38 cellular contexts compared by ENCODE assay signal in the genomic region with DNA sequence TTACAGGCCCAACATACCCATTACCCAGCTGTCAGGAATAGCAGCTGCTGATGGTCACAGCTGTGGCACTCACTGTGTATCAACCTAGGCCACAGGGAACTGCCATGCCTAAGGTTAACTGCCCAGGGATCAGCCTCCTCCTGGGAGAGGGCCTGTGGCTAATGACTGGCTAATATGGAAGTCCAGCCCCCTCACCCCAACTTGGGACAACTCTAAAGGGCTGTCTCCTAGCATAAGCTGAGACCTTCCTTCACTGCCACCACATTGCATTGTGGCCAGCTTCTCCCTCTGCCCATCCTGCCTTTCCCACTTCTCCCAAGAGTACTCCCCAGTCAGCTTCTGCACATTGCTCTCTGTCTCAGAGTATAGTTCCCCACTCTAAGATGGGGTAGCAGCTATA.
"Had no signal": no experiment of that assay in that cellular context is flagged by ENCODE, and none has a peak within 500 bp of the region (broad histone marks: within the 10 kb centered on the region; RNA-seq: fewer than 3 reads in every experiment).

No MANE protein-coding gene starts in this region.

- H3K4me1 Mint-ChIP-seq: activated naive CD4-positive, alpha-beta T cell treated with anti-CD3 and anti-CD28 coated beads, Interleukin-2, amount 10 ng/mL, durations not matched to agents 7 days and 5 days; activated naive CD4-positive, alpha-beta T cell treated with anti-CD3 and anti-CD28 coated beads, Interleukin-2, amount 50 U/mL, for 24 hours; activated naive CD8-positive, alpha-beta T cell treated with anti-CD3 and anti-CD28 coated beads for 36 hours; activated naive CD8-positive, alpha-beta T cell treated with anti-CD3 and anti-CD28 coated beads, Interleukin-2, amount 10 ng/mL, durations not matched to agents 7 days and 5 days; activated naive CD8-positive, alpha-beta T cell treated with anti-CD3 and anti-CD28 coated beads, Interleukin-2, amount 50 U/mL, for 24 hours; activated T-helper 17 cell treated with anti-CD3 and anti-CD28 coated beads, Interleukin-2, amount 50 U/mL, for 72 hours; central memory CD8-positive, alpha-beta T cell had no signal

- H3K4me3 ChIP-seq: adrenal gland, ascending aorta, body of pancreas, breast epithelium, cardiac muscle cell had no signal

- H3K27ac Mint-ChIP-seq: activated naive CD4-positive, alpha-beta T cell treated with anti-CD3 and anti-CD28 coated beads for 36 hours; activated naive CD4-positive, alpha-beta T cell treated with anti-CD3 and anti-CD28 coated beads, Interleukin-2, amount 10 ng/mL, durations not matched to agents 7 days and 5 days; activated naive CD4-positive, alpha-beta T cell treated with anti-CD3 and anti-CD28 coated beads, Interleukin-2, amount 50 U/mL, for 24 hours; activated naive CD4-positive, alpha-beta T cell treated with anti-CD3 and anti-CD28 coated beads, Interleukin-2, amount 50 U/mL, for 72 hours; activated naive CD8-positive, alpha-beta T cell; activated naive CD8-positive, alpha-beta T cell treated with anti-CD3 and anti-CD28 coated beads for 36 hours; activated naive CD8-positive, alpha-beta T cell treated with anti-CD3 and anti-CD28 coated beads, Interleukin-2, amount 10 ng/mL, durations not matched to agents 7 days and 5 days; activated naive CD8-positive, alpha-beta T cell treated with anti-CD3 and anti-CD28 coated beads, Interleukin-2, amount 50 U/mL, for 24 hours; activated T-cell treated with anti-CD3 and anti-CD28 coated beads, Interleukin-2, amount 50 U/mL, for 24 hours; activated T-cell treated with anti-CD3 and anti-CD28 coated beads, Interleukin-2, amount 50 U/mL, for 72 hours; activated T-helper 1 cell treated with anti-CD3 and anti-CD28 coated beads, Interleukin-12 subunit alpha, Interleukin-12 subunit beta, Interleukin-2, Interleukin-4 antibody, amounts not matched to agents 30 ng/mL and 10 ng/mL and 1 ng/mL, durations not matched to agents 14 hours and 24 hours and 36 hours; activated T-helper 17 cell treated with anti-CD3 and anti-CD28 coated beads, Interleukin-2, amount 50 U/mL, for 72 hours; activated T-helper 2 cell treated with anti-CD3 and anti-CD28 coated beads, Interferon-gamma antibody, Interleukin-2, Interleukin-4, amounts not matched to agents 10 μg/mL and 5 μg/mL and 100 μg/mL, durations not matched to agents 14 hours and 24 hours and 36 hours; brain had no signal

- ATAC-seq: activated naive CD4-positive, alpha-beta T cell treated with anti-CD3 and anti-CD28 coated beads, Interleukin-2, amount 50 U/mL, for 72 hours; activated naive CD8-positive, alpha-beta T cell treated with anti-CD3 and anti-CD28 coated beads, Interleukin-2, amount 50 U/mL, for 24 hours; activated T-cell treated with anti-CD3 and anti-CD28 coated beads, Interleukin-2, amount 50 U/mL, for 4 hours; activated T-cell treated with anti-CD3 and anti-CD28 coated beads, Interleukin-2, amount 50 U/mL, for 72 hours; activated T-helper 17 cell treated with anti-CD3 and anti-CD28 coated beads, Interleukin-2, amount 50 U/mL, for 72 hours; body of pancreas had no signal

- H3K27me3 Mint-ChIP-seq: activated naive CD4-positive, alpha-beta T cell treated with anti-CD3 and anti-CD28 coated beads, Interleukin-2, amount 10 ng/mL, durations not matched to agents 7 days and 5 days; brain had no signal

- H3K4me3 Mint-ChIP-seq: activated naive CD4-positive, alpha-beta T cell treated with anti-CD3 and anti-CD28 coated beads for 36 hours; activated naive CD4-positive, alpha-beta T cell treated with anti-CD3 and anti-CD28 coated beads, Interleukin-2, amount 10 ng/mL, durations not matched to agents 7 days and 5 days; activated naive CD4-positive, alpha-beta T cell treated with anti-CD3 and anti-CD28 coated beads, Interleukin-2, amount 50 U/mL, for 24 hours; activated naive CD8-positive, alpha-beta T cell; activated naive CD8-positive, alpha-beta T cell treated with anti-CD3 and anti-CD28 coated beads for 36 hours; activated naive CD8-positive, alpha-beta T cell treated with anti-CD3 and anti-CD28 coated beads, Interleukin-2, amount 10 ng/mL, durations not matched to agents 7 days and 5 days; activated naive CD8-positive, alpha-beta T cell treated with anti-CD3 and anti-CD28 coated beads, Interleukin-2, amount 50 U/mL, for 24 hours; activated T-cell treated with anti-CD3 and anti-CD28 coated beads, Interleukin-2, amount 50 U/mL, for 24 hours; activated T-cell treated with anti-CD3 and anti-CD28 coated beads, Interleukin-2, amount 50 U/mL, for 4 hours; activated T-cell treated with anti-CD3 and anti-CD28 coated beads, Interleukin-2, amount 50 U/mL, for 72 hours; activated T-helper 1 cell treated with anti-CD3 and anti-CD28 coated beads, Interleukin-12 subunit alpha, Interleukin-12 subunit beta, Interleukin-2, Interleukin-4 antibody, amounts not matched to agents 30 ng/mL and 10 ng/mL and 1 ng/mL, durations not matched to agents 14 hours and 24 hours and 36 hours; activated T-helper 17 cell treated with anti-CD3 and anti-CD28 coated beads, Interleukin-2, amount 50 U/mL, for 72 hours; brain; central memory CD8-positive, alpha-beta T cell had no signal

- H3K27me3 ChIP-seq: ascending aorta, body of pancreas, brain microvascular endothelial cell, breast epithelium, cardiac muscle cell had no signal

- H3K9me3 Mint-ChIP-seq: activated naive CD4-positive, alpha-beta T cell treated with anti-CD3 and anti-CD28 coated beads, Interleukin-2, amount 10 ng/mL, durations not matched to agents 7 days and 5 days; activated naive CD4-positive, alpha-beta T cell treated with anti-CD3 and anti-CD28 coated beads, Interleukin-2, amount 50 U/mL, for 24 hours; activated naive CD8-positive, alpha-beta T cell treated with anti-CD3 and anti-CD28 coated beads, Interleukin-2, amount 10 ng/mL, durations not matched to agents 7 days and 5 days; activated T-cell treated with anti-CD3 and anti-CD28 coated beads, Interleukin-2, amount 50 U/mL, for 24 hours; activated T-helper 1 cell treated with anti-CD3 and anti-CD28 coated beads, Interleukin-12 subunit alpha, Interleukin-12 subunit beta, Interleukin-2, Interleukin-4 antibody, amounts not matched to agents 30 ng/mL and 10 ng/mL and 1 ng/mL, durations not matched to agents 14 hours and 24 hours and 36 hours; activated T-helper 2 cell treated with anti-CD3 and anti-CD28 coated beads, Interferon-gamma antibody, Interleukin-2, Interleukin-4, amounts not matched to agents 10 μg/mL and 5 μg/mL and 100 μg/mL, durations not matched to agents 14 hours and 24 hours and 36 hours had no signal

- H3K36me3 ChIP-seq: adrenal gland, ascending aorta, brain microvascular endothelial cell, breast epithelium, cardiac muscle cell had no signal

- H3K36me3 Mint-ChIP-seq: activated naive CD4-positive, alpha-beta T cell treated with anti-CD3 and anti-CD28 coated beads, Interleukin-2, amount 10 ng/mL, durations not matched to agents 7 days and 5 days; activated naive CD4-positive, alpha-beta T cell treated with anti-CD3 and anti-CD28 coated beads, Interleukin-2, amount 50 U/mL, for 24 hours; activated naive CD4-positive, alpha-beta T cell treated with anti-CD3 and anti-CD28 coated beads, Interleukin-2, amount 50 U/mL, for 72 hours; activated naive CD8-positive, alpha-beta T cell; activated naive CD8-positive, alpha-beta T cell treated with anti-CD3 and anti-CD28 coated beads for 36 hours; activated naive CD8-positive, alpha-beta T cell treated with anti-CD3 and anti-CD28 coated beads, Interleukin-2, amount 10 ng/mL, durations not matched to agents 7 days and 5 days; brain had no signal

- DNase-seq: activated effector memory CD4-positive, alpha-beta T cell treated with anti-CD3 and anti-CD28 coated beads, Interleukin-2, amount 50 U/mL, for 16 hours; activated effector memory CD4-positive, alpha-beta T cell treated with Interleukin-2 at 50 U/mL for 16 hours; activated gamma-delta T cell; activated gamma-delta T cell treated with Interleukin-2 at 50 U/mL for 16 hours; activated naive CD4-positive, alpha-beta T cell; activated naive CD4-positive, alpha-beta T cell treated with anti-CD3 and anti-CD28 coated beads for 36 hours; activated naive CD4-positive, alpha-beta T cell treated with anti-CD3 and anti-CD28 coated beads, Interleukin-2, amount 10 ng/mL, durations not matched to agents 7 days and 5 days; activated naive CD4-positive, alpha-beta T cell treated with anti-CD3 and anti-CD28 coated beads, Interleukin-2, amount 50 U/mL, for 16 hours; activated naive CD4-positive, alpha-beta T cell treated with Interleukin-2 at 50 U/mL for 16 hours; activated naive CD8-positive, alpha-beta T cell treated with anti-CD3 and anti-CD28 coated beads for 36 hours; activated naive CD8-positive, alpha-beta T cell treated with anti-CD3 and anti-CD28 coated beads, Interleukin-2, amount 10 ng/mL, durations not matched to agents 7 days and 5 days; activated naive CD8-positive, alpha-beta T cell treated with anti-CD3 and anti-CD28 coated beads, Interleukin-2, amount 50 U/mL, for 24 hours; activated T-cell treated with anti-CD3 and anti-CD28 coated beads for 4 hours; activated T-cell treated with anti-CD3 and anti-CD28 coated beads, Interleukin-2, amount 50 U/mL, for 1 hour; activated T-cell treated with anti-CD3 and anti-CD28 coated beads, Interleukin-2, amount 50 U/mL, for 24 hours; activated T-cell treated with anti-CD3 and anti-CD28 coated beads, Interleukin-2, amount 50 U/mL, for 4 hours; activated T-cell treated with anti-CD3 and anti-CD28 coated beads, Interleukin-2, amount 50 U/mL, for 48 hours; activated T-cell treated with anti-CD3 and anti-CD28 coated beads, Interleukin-2, amount 50 U/mL, for 72 hours; adrenal gland; amniotic stem cell; amygdala; anterior cingulate cortex; aorta; body of pancreas; brain microvascular endothelial cell; caudate nucleus; central memory CD4-positive, alpha-beta T cell had no signal

- H3K9me3 ChIP-seq: adrenal gland, ascending aorta, body of pancreas had no signal

- H3K27ac ChIP-seq: adrenal gland, ascending aorta, body of pancreas, brain microvascular endothelial cell, breast epithelium, cardiac muscle cell had no signal

- H3K4me1 ChIP-seq: adrenal gland, ascending aorta, body of pancreas, breast epithelium had no signal
